In the genomic region with DNA sequence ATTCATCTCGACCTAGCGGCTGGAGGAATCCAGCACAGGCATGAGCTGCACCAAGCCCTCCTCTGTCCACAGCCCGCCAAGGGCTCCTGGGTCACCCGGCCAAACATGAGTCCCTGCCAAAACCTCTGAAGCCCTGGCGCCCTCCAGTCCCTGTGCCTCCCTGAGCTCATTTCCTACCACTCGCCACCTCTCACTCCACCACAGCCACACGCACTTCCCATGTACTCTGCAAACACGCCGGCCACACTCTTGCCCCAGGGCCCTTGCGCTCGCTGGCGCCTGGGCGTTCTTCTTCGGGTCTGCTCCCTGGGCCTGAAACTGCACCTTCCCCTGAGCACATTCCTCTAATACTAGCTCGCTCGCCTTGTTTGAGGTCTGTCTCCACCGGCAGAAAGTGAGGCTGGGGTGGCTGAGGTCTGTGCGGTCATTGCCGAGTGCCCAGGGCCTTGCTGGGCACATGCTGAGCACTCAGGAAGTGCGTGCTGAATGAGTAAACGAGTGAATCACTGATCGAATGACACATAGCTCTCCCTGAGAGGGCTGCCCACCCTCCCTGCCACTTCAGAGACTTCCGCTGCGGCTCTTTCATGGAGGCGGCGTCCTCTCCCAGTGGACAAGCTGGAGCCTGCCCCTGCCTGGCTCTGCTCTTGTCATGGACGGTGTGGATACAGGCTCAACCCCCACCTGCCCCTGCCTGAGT, we compare ENCODE assay signal across 1 cellular context.
TF ChIP-seq lines count a peak whose summit lies in the region.

No MANE protein-coding gene starts in this region.

TF ChIP-seq in HEK293, 187 proteins besides CTCF, POLR2A, EP300 and RAD21 (continued from another document and continues in another):
- TF ChIP-seq, protein P1, sequence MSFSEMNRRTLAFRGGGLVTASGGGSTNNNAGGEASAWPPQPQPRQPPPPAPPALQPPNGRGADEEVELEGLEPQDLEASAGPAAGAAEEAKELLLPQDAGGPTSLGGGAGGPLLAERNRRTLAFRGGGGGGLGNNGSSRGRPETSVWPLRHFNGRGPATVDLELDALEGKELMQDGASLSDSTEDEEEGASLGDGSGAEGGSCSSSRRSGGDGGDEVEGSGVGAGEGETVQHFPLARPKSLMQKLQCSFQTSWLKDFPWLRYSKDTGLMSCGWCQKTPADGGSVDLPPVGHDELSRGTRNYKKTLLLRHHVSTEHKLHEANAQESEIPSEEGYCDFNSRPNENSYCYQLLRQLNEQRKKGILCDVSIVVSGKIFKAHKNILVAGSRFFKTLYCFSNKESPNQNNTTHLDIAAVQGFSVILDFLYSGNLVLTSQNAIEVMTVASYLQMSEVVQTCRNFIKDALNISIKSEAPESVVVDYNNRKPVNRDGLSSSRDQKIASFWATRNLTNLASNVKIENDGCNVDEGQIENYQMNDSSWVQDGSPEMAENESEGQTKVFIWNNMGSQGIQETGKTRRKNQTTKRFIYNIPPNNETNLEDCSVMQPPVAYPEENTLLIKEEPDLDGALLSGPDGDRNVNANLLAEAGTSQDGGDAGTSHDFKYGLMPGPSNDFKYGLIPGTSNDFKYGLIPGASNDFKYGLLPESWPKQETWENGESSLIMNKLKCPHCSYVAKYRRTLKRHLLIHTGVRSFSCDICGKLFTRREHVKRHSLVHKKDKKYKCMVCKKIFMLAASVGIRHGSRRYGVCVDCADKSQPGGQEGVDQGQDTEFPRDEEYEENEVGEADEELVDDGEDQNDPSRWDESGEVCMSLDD (tag by site-specific recombination; IDR thresholded peaks at IDR 0.05), result no peak
- no peak for TF ChIP-seq ZNF510 (tag by site-specific recombination; IDR thresholded peaks at IDR 0.05; ENCODE audit: insufficient replicate concordance)
- TF ChIP-seq, protein P2, sequence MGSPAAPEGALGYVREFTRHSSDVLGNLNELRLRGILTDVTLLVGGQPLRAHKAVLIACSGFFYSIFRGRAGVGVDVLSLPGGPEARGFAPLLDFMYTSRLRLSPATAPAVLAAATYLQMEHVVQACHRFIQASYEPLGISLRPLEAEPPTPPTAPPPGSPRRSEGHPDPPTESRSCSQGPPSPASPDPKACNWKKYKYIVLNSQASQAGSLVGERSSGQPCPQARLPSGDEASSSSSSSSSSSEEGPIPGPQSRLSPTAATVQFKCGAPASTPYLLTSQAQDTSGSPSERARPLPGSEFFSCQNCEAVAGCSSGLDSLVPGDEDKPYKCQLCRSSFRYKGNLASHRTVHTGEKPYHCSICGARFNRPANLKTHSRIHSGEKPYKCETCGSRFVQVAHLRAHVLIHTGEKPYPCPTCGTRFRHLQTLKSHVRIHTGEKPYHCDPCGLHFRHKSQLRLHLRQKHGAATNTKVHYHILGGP (tag by site-specific recombination; IDR thresholded peaks at IDR 0.05), result no peak
- TF ChIP-seq ZNF529 (tag by site-specific recombination; IDR thresholded peaks at IDR 0.05; ENCODE audit: insufficient replicate concordance), result no peak
- TF ChIP-seq, protein P3, sequence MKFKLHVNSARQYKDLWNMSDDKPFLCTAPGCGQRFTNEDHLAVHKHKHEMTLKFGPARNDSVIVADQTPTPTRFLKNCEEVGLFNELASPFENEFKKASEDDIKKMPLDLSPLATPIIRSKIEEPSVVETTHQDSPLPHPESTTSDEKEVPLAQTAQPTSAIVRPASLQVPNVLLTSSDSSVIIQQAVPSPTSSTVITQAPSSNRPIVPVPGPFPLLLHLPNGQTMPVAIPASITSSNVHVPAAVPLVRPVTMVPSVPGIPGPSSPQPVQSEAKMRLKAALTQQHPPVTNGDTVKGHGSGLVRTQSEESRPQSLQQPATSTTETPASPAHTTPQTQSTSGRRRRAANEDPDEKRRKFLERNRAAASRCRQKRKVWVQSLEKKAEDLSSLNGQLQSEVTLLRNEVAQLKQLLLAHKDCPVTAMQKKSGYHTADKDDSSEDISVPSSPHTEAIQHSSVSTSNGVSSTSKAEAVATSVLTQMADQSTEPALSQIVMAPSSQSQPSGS (tag by site-specific recombination; IDR thresholded peaks at IDR 0.05; ENCODE audit: low read depth), result no peak
- TF ChIP-seq SP7 (tag by site-specific recombination; IDR thresholded peaks at IDR 0.05), result no peak; the same call in 1 of the 2 replicates
- TF ChIP-seq, protein P4, sequence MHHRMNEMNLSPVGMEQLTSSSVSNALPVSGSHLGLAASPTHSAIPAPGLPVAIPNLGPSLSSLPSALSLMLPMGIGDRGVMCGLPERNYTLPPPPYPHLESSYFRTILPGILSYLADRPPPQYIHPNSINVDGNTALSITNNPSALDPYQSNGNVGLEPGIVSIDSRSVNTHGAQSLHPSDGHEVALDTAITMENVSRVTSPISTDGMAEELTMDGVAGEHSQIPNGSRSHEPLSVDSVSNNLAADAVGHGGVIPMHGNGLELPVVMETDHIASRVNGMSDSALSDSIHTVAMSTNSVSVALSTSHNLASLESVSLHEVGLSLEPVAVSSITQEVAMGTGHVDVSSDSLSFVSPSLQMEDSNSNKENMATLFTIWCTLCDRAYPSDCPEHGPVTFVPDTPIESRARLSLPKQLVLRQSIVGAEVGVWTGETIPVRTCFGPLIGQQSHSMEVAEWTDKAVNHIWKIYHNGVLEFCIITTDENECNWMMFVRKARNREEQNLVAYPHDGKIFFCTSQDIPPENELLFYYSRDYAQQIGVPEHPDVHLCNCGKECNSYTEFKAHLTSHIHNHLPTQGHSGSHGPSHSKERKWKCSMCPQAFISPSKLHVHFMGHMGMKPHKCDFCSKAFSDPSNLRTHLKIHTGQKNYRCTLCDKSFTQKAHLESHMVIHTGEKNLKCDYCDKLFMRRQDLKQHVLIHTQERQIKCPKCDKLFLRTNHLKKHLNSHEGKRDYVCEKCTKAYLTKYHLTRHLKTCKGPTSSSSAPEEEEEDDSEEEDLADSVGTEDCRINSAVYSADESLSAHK (tag by site-specific recombination; IDR thresholded peaks at IDR 0.05), result no peak
- TF ChIP-seq KLF9 (tag by site-specific recombination; IDR thresholded peaks at IDR 0.05; ENCODE audit: low read depth), result no peak
- no peak for TF ChIP-seq ZNF202 (tag by site-specific recombination; IDR thresholded peaks at IDR 0.05; ENCODE audit: borderline replicate concordance)
- no peak for TF ChIP-seq ZNF239 (tag by site-specific recombination; IDR thresholded peaks at IDR 0.05)
- TF ChIP-seq, protein P5, sequence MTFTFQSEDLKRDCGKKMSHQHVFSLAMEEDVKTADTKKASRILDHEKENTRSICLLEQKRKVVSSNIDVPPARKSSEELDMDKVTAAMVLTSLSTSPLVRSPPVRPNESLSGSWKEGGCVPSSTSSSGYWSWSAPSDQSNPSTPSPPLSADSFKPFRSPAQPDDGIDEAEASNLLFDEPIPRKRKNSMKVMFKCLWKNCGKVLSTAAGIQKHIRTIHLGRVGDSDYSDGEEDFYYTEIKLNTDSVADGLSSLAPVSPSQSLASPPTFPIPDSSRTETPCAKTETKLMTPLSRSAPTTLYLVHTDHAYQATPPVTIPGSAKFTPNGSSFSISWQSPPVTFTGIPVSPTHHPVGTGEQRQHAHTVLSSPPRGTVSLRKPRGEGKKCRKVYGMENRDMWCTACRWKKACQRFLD (tag by site-specific recombination; IDR thresholded peaks at IDR 0.05), result no peak
- no peak for TF ChIP-seq KLF7 (tag by site-specific recombination; IDR thresholded peaks at IDR 0.05; ENCODE audit: borderline replicate concordance)
- peak; percentile 55 for TF ChIP-seq GLIS2 (tag by site-specific recombination; IDR thresholded peaks at IDR 0.05)
- TF ChIP-seq, protein P6, sequence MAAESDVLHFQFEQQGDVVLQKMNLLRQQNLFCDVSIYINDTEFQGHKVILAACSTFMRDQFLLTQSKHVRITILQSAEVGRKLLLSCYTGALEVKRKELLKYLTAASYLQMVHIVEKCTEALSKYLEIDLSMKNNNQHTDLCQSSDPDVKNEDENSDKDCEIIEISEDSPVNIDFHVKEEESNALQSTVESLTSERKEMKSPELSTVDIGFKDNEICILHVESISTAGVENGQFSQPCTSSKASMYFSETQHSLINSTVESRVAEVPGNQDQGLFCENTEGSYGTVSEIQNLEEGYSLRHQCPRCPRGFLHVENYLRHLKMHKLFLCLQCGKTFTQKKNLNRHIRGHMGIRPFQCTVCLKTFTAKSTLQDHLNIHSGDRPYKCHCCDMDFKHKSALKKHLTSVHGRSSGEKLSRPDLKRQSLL (tag by site-specific recombination; IDR thresholded peaks at IDR 0.05), result no peak
- TF ChIP-seq ZNF501 (tag by site-specific recombination; IDR thresholded peaks at IDR 0.05), result no peak
- no peak for TF ChIP-seq ZNF654 (tag by site-specific recombination; IDR thresholded peaks at IDR 0.05; ENCODE audit: low read depth)
- TF ChIP-seq, protein P7, sequence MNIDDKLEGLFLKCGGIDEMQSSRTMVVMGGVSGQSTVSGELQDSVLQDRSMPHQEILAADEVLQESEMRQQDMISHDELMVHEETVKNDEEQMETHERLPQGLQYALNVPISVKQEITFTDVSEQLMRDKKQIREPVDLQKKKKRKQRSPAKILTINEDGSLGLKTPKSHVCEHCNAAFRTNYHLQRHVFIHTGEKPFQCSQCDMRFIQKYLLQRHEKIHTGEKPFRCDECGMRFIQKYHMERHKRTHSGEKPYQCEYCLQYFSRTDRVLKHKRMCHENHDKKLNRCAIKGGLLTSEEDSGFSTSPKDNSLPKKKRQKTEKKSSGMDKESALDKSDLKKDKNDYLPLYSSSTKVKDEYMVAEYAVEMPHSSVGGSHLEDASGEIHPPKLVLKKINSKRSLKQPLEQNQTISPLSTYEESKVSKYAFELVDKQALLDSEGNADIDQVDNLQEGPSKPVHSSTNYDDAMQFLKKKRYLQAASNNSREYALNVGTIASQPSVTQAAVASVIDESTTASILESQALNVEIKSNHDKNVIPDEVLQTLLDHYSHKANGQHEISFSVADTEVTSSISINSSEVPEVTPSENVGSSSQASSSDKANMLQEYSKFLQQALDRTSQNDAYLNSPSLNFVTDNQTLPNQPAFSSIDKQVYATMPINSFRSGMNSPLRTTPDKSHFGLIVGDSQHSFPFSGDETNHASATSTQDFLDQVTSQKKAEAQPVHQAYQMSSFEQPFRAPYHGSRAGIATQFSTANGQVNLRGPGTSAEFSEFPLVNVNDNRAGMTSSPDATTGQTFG (tag by site-specific recombination; IDR thresholded peaks at IDR 0.05; ENCODE audit: borderline replicate concordance), result no peak
- 0 out of 2 replicates have a peak, but pooled peaks have one; percentile 43 for TF ChIP-seq ZNF24 (tag by site-specific recombination; IDR thresholded peaks at IDR 0.05)
- TF ChIP-seq ZNF223 (tag by site-specific recombination; IDR thresholded peaks at IDR 0.05), result no peak
- TF ChIP-seq ZSCAN16 (tag by site-specific recombination; IDR thresholded peaks at IDR 0.05), result no peak
- no peak for TF ChIP-seq ZNF335 (tag by site-specific recombination; conservative IDR thresholded peaks at IDR 0.05)
- TF ChIP-seq IKZF3 (tag by site-specific recombination; IDR thresholded peaks at IDR 0.05), result 0 out of 2 replicates have a peak, but pooled peaks have one; percentile 23
- no peak for TF ChIP-seq ZNF391 (tag by site-specific recombination; IDR thresholded peaks at IDR 0.05; ENCODE audit: borderline replicate concordance, low read depth)
- no peak for TF ChIP-seq ZNF561 (tag by site-specific recombination; IDR thresholded peaks at IDR 0.05; ENCODE audit: borderline replicate concordance)
- TF ChIP-seq ZNF19 (tag by site-specific recombination; IDR thresholded peaks at IDR 0.05; ENCODE audit: low read depth), result no peak
- TF ChIP-seq ZNF423 (tag by site-specific recombination; IDR thresholded peaks at IDR 0.05), result no peak
- no peak for TF ChIP-seq ZNF544 (tag by site-specific recombination; IDR thresholded peaks at IDR 0.05)
- no peak for TF ChIP-seq HOXA7 (CRISPR knock-in tag; IDR thresholded peaks at IDR 0.05; ENCODE audit: borderline replicate concordance)
- TF ChIP-seq OVOL3 (tag by site-specific recombination; IDR thresholded peaks at IDR 0.05), result no peak
- TF ChIP-seq ZBTB21 (tag by site-specific recombination; IDR thresholded peaks at IDR 0.05), result no peak
- no peak for TF ChIP-seq ZBTB7A (tag by site-specific recombination; IDR thresholded peaks at IDR 0.05; ENCODE audit: low read depth)
- no peak for TF ChIP-seq ZNF274 (IDR thresholded peaks at IDR 0.05; ENCODE audit: low read length)
- TF ChIP-seq ZNF274 (tag by site-specific recombination; IDR thresholded peaks at IDR 0.05; ENCODE audit: borderline replicate concordance), result no peak
- TF ChIP-seq, protein P8, sequence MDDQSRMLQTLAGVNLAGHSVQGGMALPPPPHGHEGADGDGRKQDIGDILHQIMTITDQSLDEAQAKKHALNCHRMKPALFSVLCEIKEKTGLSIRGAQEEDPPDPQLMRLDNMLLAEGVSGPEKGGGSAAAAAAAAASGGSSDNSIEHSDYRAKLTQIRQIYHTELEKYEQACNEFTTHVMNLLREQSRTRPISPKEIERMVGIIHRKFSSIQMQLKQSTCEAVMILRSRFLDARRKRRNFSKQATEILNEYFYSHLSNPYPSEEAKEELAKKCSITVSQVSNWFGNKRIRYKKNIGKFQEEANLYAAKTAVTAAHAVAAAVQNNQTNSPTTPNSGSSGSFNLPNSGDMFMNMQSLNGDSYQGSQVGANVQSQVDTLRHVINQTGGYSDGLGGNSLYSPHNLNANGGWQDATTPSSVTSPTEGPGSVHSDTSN (CRISPR knock-in tag; IDR thresholded peaks at IDR 0.05), result no peak
- TF ChIP-seq ZNF560 (tag by site-specific recombination; IDR thresholded peaks at IDR 0.05; ENCODE audit: borderline replicate concordance), result no peak
- no peak for TF ChIP-seq HOXD13 (CRISPR knock-in tag; IDR thresholded peaks at IDR 0.05; ENCODE audit: borderline replicate concordance)
- TF ChIP-seq ZNF112 (tag by site-specific recombination; IDR thresholded peaks at IDR 0.05), result no peak
- 0 out of 2 replicates have a peak, but pooled peaks have one; percentile 15 for TF ChIP-seq ZNF341 (tag by site-specific recombination; IDR thresholded peaks at IDR 0.05; ENCODE audit: low read depth)
- no peak for TF ChIP-seq KLF10 (tag by site-specific recombination; IDR thresholded peaks at IDR 0.05)
- TF ChIP-seq, protein P9, sequence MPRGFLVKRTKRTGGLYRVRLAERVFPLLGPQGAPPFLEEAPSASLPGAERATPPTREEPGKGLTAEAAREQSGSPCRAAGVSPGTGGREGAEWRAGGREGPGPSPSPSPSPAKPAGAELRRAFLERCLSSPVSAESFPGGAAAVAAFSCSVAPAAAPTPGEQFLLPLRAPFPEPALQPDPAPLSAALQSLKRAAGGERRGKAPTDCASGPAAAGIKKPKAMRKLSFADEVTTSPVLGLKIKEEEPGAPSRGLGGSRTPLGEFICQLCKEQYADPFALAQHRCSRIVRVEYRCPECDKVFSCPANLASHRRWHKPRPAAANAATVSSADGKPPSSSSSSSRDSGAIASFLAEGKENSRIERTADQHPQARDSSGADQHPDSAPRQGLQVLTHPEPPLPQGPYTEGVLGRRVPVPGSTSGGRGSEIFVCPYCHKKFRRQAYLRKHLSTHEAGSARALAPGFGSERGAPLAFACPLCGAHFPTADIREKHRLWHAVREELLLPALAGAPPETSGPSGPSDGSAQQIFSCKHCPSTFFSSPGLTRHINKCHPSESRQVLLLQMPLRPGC (tag by site-specific recombination; IDR thresholded peaks at IDR 0.05), result 0 out of 2 replicates have a peak, but pooled peaks have one; percentile 24
